In genomic region chr19:41327499-41328156, GRCh38 we compare ENCODE assay signal across 8 cellular contexts. TPM values are rescaled to one million over a fixed set of nuclear protein-coding genes. Genes with fewer than 3 reads are reported as not detected.
DNase-seq lines count a peak whose midpoint lies in the region; ATAC-seq and TF ChIP-seq lines count a peak whose summit lies in the region.

No MANE protein-coding gene starts in this region.

- peak overlapping the region; percentile 43 for H3K4me3 Mint-ChIP-seq in WTC11

- peak; percentile 53 for DNase-seq in BE2C
- DNase-seq in HPDE6-E6E7 (ENCODE audit: extremely low spot score) = peak; percentile 92
- DNase-seq in WTC11 (ENCODE audit: low spot score) = peak; percentile 40
- peak in 10 of 61 donors; percentile 5 to 31 (median 19) for DNase-seq in caudate nucleus (lab: John Stamatoyannopoulos, UW)
- DNase-seq in lung (ENCODE audit: low spot score) = peak; percentile 82
- peak; percentile 58 for DNase-seq in stimulated activated CD8-positive, alpha-beta memory T cell treated with anti-CD3 and anti-CD28 coated beads, Interleukin-15, amount 100 ng/mL, for 1 hour (ENCODE audit: low read depth)

- peaks cover 15% of the 10 kb centered on the region for H3K27me3 Mint-ChIP-seq in WTC11 (ENCODE audit: low read depth)

- peak overlapping the region; percentile 46; the same call in 1 of the 2 replicates for H3K27ac Mint-ChIP-seq in WTC11

- H3K36me3 ChIP-seq in BE2C (no peaks in the 10 kb centered on the region; the same call in 1 of the 2 replicates), lung (ENCODE audit: control insufficient read depth in 2 of 2, insufficient read depth in 2 of 2, low read length in 2 of 2) (peaks cover 0 to 14% of the 10 kb centered on the region in 2 donors)

- POLR2A ChIA-PET in WTC11 (lab: Charles Lee) = interaction anchor here (0.9 kb wide), 1 partner anchor 25 kb away, joined by 4 read pairs; no protein-coding TSS in a partner anchor

- H3K9me3 Mint-ChIP-seq in WTC11 = no peaks in the 10 kb centered on the region

- H3K9me3 ChIP-seq in BE2C (no peaks in the 10 kb centered on the region), lung (ENCODE audit: control insufficient read depth in 2 of 2, insufficient read depth in 1 of 2, low read length in 1 of 2) (no peaks in the 10 kb centered on the region)

- H3K4me1 ChIP-seq in BE2C (peaks cover 51% of the 10 kb centered on the region), lung (ENCODE audit: control insufficient read depth in 2 of 2, insufficient read depth in 2 of 2, low read length in 2 of 2) (peaks cover 0 to 33% of the 10 kb centered on the region in 2 donors)

- ATAC-seq in GM19328 (IDR thresholded peaks at IDR 0.05; ENCODE audit: unreplicated experiment) = peak; percentile 53
- ATAC-seq in WTC11 = peak; percentile 9
- ATAC-seq in lung (ENCODE audit: insufficient read depth, low FRiP score) = peak; percentile 74
- no peak for ATAC-seq in HG02870 (IDR thresholded peaks at IDR 0.05; ENCODE audit: unreplicated experiment)

- peak overlapping the region; percentile 37 for H3K27ac ChIP-seq in caudate nucleus (ENCODE audit: low read depth, low read length)
- H3K27ac ChIP-seq in lung (ENCODE audit: low read depth in 1 of 2, low read length in 1 of 2) = peak overlapping the region in 1 of 2 donors; percentile 91

- no peak overlapping the region for H3K4me3 ChIP-seq in BE2C (ENCODE audit: low read depth, low read length)
- no peak overlapping the region for H3K4me3 ChIP-seq in lung

- no peak for TF ChIP-seq CTCF in BE2C (IDR thresholded peaks at IDR 0.05; ENCODE audit: low read depth, low read length)
- TF ChIP-seq CTCF in WTC11 (IDR thresholded peaks at IDR 0.05) = no peak
- TF ChIP-seq CTCF in lung (IDR thresholded peaks at IDR 0.05; ENCODE audit: control extremely low read depth, extremely low read depth) = no peak

- CTCF ChIA-PET in WTC11 (lab: Charles Lee) = interaction anchor here (1.4 to 4.8 kb wide), 6 partner anchors 19 to 426 kb away, joined by 3 to 44 read pairs (median 5); partner anchors contain the start of genes DMAC2 and TGFB1

- H3K27me3 ChIP-seq in BE2C (no peaks in the 10 kb centered on the region), lung (ENCODE audit: control insufficient read depth, insufficient read depth) (no peaks in the 10 kb centered on the region)

- 4 to 10% methylated on average over 28 to 35 of the region's 35 CpGs for WGBS in lung, 2 donors

- H3K36me3 Mint-ChIP-seq in WTC11 = no peaks in the 10 kb centered on the region; the same call in 1 of the 2 replicates

- peaks cover 63% of the 10 kb centered on the region for H3K4me1 Mint-ChIP-seq in WTC11

TF ChIP-seq in WTC11, 78 proteins besides CTCF, POLR2A, EP300 and RAD21:
- TF ChIP-seq NFATC4 (CRISPR knock-in tag; IDR thresholded peaks at IDR 0.05) (no peak), MAX (CRISPR knock-in tag; IDR thresholded peaks at IDR 0.05) (peak; percentile 52; the same call in 1 of the 2 replicates)

RNA-seq across cellular contexts. Expression of gene CCDC97, which starts 17.7 kb away (rescaled TPM):
- polyA plus RNA-seq in BE2C (2012; ENCODE audit: insufficient read depth, insufficient read length, low read depth) = 54.0 TPM
- 29.7 to 31.4 TPM (median 30.8 TPM) in 3 replicates for total RNA-seq in WTC11 (2021)
- total RNA-seq in lung = 10 to 100 TPM; 19.7 to 39.9 TPM
- 10 to 100 TPM; 13.2 to 22.2 TPM for polyA plus RNA-seq in lung

RNA-seq across cellular contexts. Expression of gene TGFB1, which starts 26.1 kb away (rescaled TPM):
- polyA plus RNA-seq in BE2C (2012; ENCODE audit: insufficient read depth, insufficient read length, low read depth) = 115 TPM
- total RNA-seq in WTC11 (2021) (10.4 to 11.8 TPM (median 11.0 TPM) in 3 replicates), lung (10 to 100 TPM; 18.0 to 88.8 TPM)
- polyA plus RNA-seq in lung = 10 to 100 TPM; 27.8 to 67.3 TPM

RNA-seq across cellular contexts. Expression of gene B9D2, which starts 36.3 kb away (rescaled TPM):
- polyA plus RNA-seq in BE2C (2012; ENCODE audit: insufficient read depth, insufficient read length, low read depth) = 28.2 TPM
- total RNA-seq in WTC11 (2021) (4.5 to 6.3 TPM (median 4.7 TPM) in 3 replicates), lung (10 to 100 TPM; 10.2 to 16.4 TPM)
- polyA plus RNA-seq in lung = 10 to 100 TPM; 11.6 to 18.6 TPM

RNA-seq across cellular contexts. Expression of gene TMEM91, which starts 48.7 kb away (rescaled TPM):
- 3.7 TPM for polyA plus RNA-seq in BE2C (2012; ENCODE audit: insufficient read depth, insufficient read length, low read depth)
- 5.3 to 6.0 TPM (median 5.3 TPM) in 3 replicates for total RNA-seq in WTC11 (2021)
- total RNA-seq in lung = 10 to 100 TPM; 13.6 to 16.0 TPM
- polyA plus RNA-seq in lung = 10 to 100 TPM; 18.0 to 39.8 TPM
